In genomic region chr7:130853503-130854279, GRCh38 we compare ENCODE assay signal across 18 cellular contexts.
A peak's percentile ranks its signal among the peaks of the same experiment; 100 is the strongest.
DNase-seq lines count a peak whose midpoint lies in the region; ATAC-seq, FAIRE-seq and TF ChIP-seq lines count a peak whose summit lies in the region.
"Had no signal": no experiment of that assay in that cellular context is flagged by ENCODE, and none has a peak within 500 bp of the region (broad histone marks: within the 10 kb centered on the region; RNA-seq: fewer than 3 reads in every experiment).

No MANE protein-coding gene starts in this region.

- no peak for ATAC-seq in HG02571 (IDR thresholded peaks at IDR 0.05; ENCODE audit: unreplicated experiment)

- DNase-seq in activated naive CD8-positive, alpha-beta T cell treated with anti-CD3 and anti-CD28 coated beads for 36 hours: no peak
- peak; percentile 49 for DNase-seq in RCC 7860 (ENCODE audit: low spot score)
- peak; percentile 84 for DNase-seq in fibroblast of mammary gland (ENCODE audit: low read depth)
- DNase-seq in suprapubic skin (ENCODE audit: low spot score in 2 of 2): no peak
- no peak for DNase-seq in activated gamma-delta T cell (lab: John Stamatoyannopoulos, UW)
- DNase-seq in activated T-helper 2 cell treated with anti-CD3 and anti-CD28 coated beads, Interferon-gamma antibody, Interleukin-2, Interleukin-4, amounts not matched to agents 10 μg/mL and 5 μg/mL and 100 μg/mL, durations not matched to agents 14 hours and 24 hours and 36 hours (ENCODE audit: low spot score): no peak
- DNase-seq: 8988T; activated CD4-positive, alpha-beta T cell treated with anti-CD3 and anti-CD28 coated beads, Interleukin-2, amount 10 ng/mL, durations not matched to agents 24 days and 14 days; activated T-cell treated with anti-CD3 and anti-CD28 coated beads, Interleukin-2, amount 50 U/mL, for 72 hours; nucleus accumbens; stimulated activated CD4-positive, alpha-beta T cell treated with anti-CD3 and anti-CD28 coated beads, Interleukin-15, amount 100 ng/mL, for 24 hours; stimulated activated CD8-positive, alpha-beta memory T cell treated with anti-CD3 and anti-CD28 coated beads, Interleukin-4, amount 100 ng/mL, for 48 hours; T-helper 1 cell had no signal

- no peak for TF ChIP-seq EP300 in suprapubic skin (IDR thresholded peaks at IDR 0.05)

- TF ChIP-seq POLR2A in suprapubic skin (IDR thresholded peaks at IDR 0.05): no peak

- peaks cover 30% of the 10 kb centered on the region for H3K36me3 ChIP-seq in suprapubic skin

- H3K27ac ChIP-seq in suprapubic skin: peak overlapping the region; percentile 24

- H3K4me1 ChIP-seq in suprapubic skin: peaks cover 9% of the 10 kb centered on the region

- H3K27ac Mint-ChIP-seq in activated naive CD8-positive, alpha-beta T cell: peak overlapping the region; percentile 4
- H3K27ac Mint-ChIP-seq in activated naive CD8-positive, alpha-beta T cell treated with anti-CD3 and anti-CD28 coated beads for 36 hours: no peak overlapping the region
- no peak overlapping the region for H3K27ac Mint-ChIP-seq in activated T-helper 2 cell treated with anti-CD3 and anti-CD28 coated beads, Interferon-gamma antibody, Interleukin-2, Interleukin-4, amounts not matched to agents 10 μg/mL and 5 μg/mL and 100 μg/mL, durations not matched to agents 14 hours and 24 hours and 36 hours
- H3K27ac Mint-ChIP-seq: activated CD4-positive, alpha-beta T cell treated with anti-CD3 and anti-CD28 coated beads, Interleukin-2, amount 10 ng/mL, durations not matched to agents 24 days and 14 days; activated T-cell treated with anti-CD3 and anti-CD28 coated beads, Interleukin-2, amount 50 U/mL, for 72 hours; memory B cell; type B pancreatic cell had no signal

- no peaks in the 10 kb centered on the region for H3K27me3 ChIP-seq in suprapubic skin

- no peaks in the 10 kb centered on the region for H3K4me1 Mint-ChIP-seq in activated naive CD8-positive, alpha-beta T cell (ENCODE audit: low read depth)
- no peaks in the 10 kb centered on the region for H3K4me1 Mint-ChIP-seq in activated naive CD8-positive, alpha-beta T cell treated with anti-CD3 and anti-CD28 coated beads for 36 hours
- H3K4me1 Mint-ChIP-seq in activated T-helper 2 cell treated with anti-CD3 and anti-CD28 coated beads, Interferon-gamma antibody, Interleukin-2, Interleukin-4, amounts not matched to agents 10 μg/mL and 5 μg/mL and 100 μg/mL, durations not matched to agents 14 hours and 24 hours and 36 hours (ENCODE audit: low read depth): no peaks in the 10 kb centered on the region
- H3K4me1 Mint-ChIP-seq: activated CD4-positive, alpha-beta T cell treated with anti-CD3 and anti-CD28 coated beads, Interleukin-2, amount 10 ng/mL, durations not matched to agents 24 days and 14 days; memory B cell had no signal

- WGBS in suprapubic skin: 56% methylated on average over 7 of the region's 7 CpGs

- no peaks in the 10 kb centered on the region for H3K27me3 Mint-ChIP-seq in activated naive CD8-positive, alpha-beta T cell
- no peaks in the 10 kb centered on the region for H3K27me3 Mint-ChIP-seq in activated naive CD8-positive, alpha-beta T cell treated with anti-CD3 and anti-CD28 coated beads for 36 hours
- H3K27me3 Mint-ChIP-seq in activated T-helper 2 cell treated with anti-CD3 and anti-CD28 coated beads, Interferon-gamma antibody, Interleukin-2, Interleukin-4, amounts not matched to agents 10 μg/mL and 5 μg/mL and 100 μg/mL, durations not matched to agents 14 hours and 24 hours and 36 hours (ENCODE audit: low read depth): no peaks in the 10 kb centered on the region
- H3K27me3 Mint-ChIP-seq: activated CD4-positive, alpha-beta T cell treated with anti-CD3 and anti-CD28 coated beads, Interleukin-2, amount 10 ng/mL, durations not matched to agents 24 days and 14 days; memory B cell had no signal

- H3K4me3 Mint-ChIP-seq in activated naive CD8-positive, alpha-beta T cell: no peak overlapping the region
- no peak overlapping the region for H3K4me3 Mint-ChIP-seq in activated naive CD8-positive, alpha-beta T cell treated with anti-CD3 and anti-CD28 coated beads for 36 hours
- H3K4me3 Mint-ChIP-seq in activated T-helper 2 cell treated with anti-CD3 and anti-CD28 coated beads, Interferon-gamma antibody, Interleukin-2, Interleukin-4, amounts not matched to agents 10 μg/mL and 5 μg/mL and 100 μg/mL, durations not matched to agents 14 hours and 24 hours and 36 hours (ENCODE audit: low read depth): no peak overlapping the region
- H3K4me3 Mint-ChIP-seq: activated CD4-positive, alpha-beta T cell treated with anti-CD3 and anti-CD28 coated beads, Interleukin-2, amount 10 ng/mL, durations not matched to agents 24 days and 14 days; activated T-cell treated with anti-CD3 and anti-CD28 coated beads, Interleukin-2, amount 50 U/mL, for 72 hours; memory B cell; type B pancreatic cell had no signal

- peaks cover 19% of the 10 kb centered on the region for H3K9me3 ChIP-seq in suprapubic skin

- TF ChIP-seq CTCF in fibroblast of mammary gland (conservative IDR thresholded peaks at IDR 0.05; ENCODE audit: control insufficient read depth, insufficient read depth, low read depth, low read length) (peak; percentile 4), suprapubic skin (IDR thresholded peaks at IDR 0.05) (no peak)

- H3K4me3 ChIP-seq in fibroblast of mammary gland (ENCODE audit: control insufficient read depth, low read depth, low read length) (no peak overlapping the region), suprapubic skin (no peak overlapping the region)

- peak; percentile 43 for FAIRE-seq in RCC 7860 (lab: Jason Lieb, UNC)
- FAIRE-seq: endometrium had no signal

- H3K36me3 Mint-ChIP-seq in activated naive CD8-positive, alpha-beta T cell: peaks cover 51% of the 10 kb centered on the region
- peaks cover 53% of the 10 kb centered on the region for H3K36me3 Mint-ChIP-seq in activated naive CD8-positive, alpha-beta T cell treated with anti-CD3 and anti-CD28 coated beads for 36 hours
- peaks cover 56% of the 10 kb centered on the region for H3K36me3 Mint-ChIP-seq in activated T-helper 2 cell treated with anti-CD3 and anti-CD28 coated beads, Interferon-gamma antibody, Interleukin-2, Interleukin-4, amounts not matched to agents 10 μg/mL and 5 μg/mL and 100 μg/mL, durations not matched to agents 14 hours and 24 hours and 36 hours (ENCODE audit: low read depth)
- H3K36me3 Mint-ChIP-seq: type B pancreatic cell had no signal

- intact Hi-C loops in activated T-helper 2 cell treated with anti-CD3 and anti-CD28 coated beads, Interferon-gamma antibody, Interleukin-2, Interleukin-4, amounts not matched to agents 10 μg/mL and 5 μg/mL and 100 μg/mL, durations not matched to agents 14 hours and 24 hours and 36 hours (cut with micrococcal nuclease): no loop called here

- H3K9me3 Mint-ChIP-seq in activated naive CD8-positive, alpha-beta T cell (ENCODE audit: low read depth): peaks cover 19% of the 10 kb centered on the region
- H3K9me3 Mint-ChIP-seq in activated naive CD8-positive, alpha-beta T cell treated with anti-CD3 and anti-CD28 coated beads for 36 hours: peaks cover 24% of the 10 kb centered on the region
- H3K9me3 Mint-ChIP-seq in activated T-helper 2 cell treated with anti-CD3 and anti-CD28 coated beads, Interferon-gamma antibody, Interleukin-2, Interleukin-4, amounts not matched to agents 10 μg/mL and 5 μg/mL and 100 μg/mL, durations not matched to agents 14 hours and 24 hours and 36 hours: peaks cover 26% of the 10 kb centered on the region

Comparison
In these comparisons a context has a peak if more than half of its experiments do, and no peak if none do; other contexts are left out.
1. DNase-seq: peak in RCC 7860 (single experiment) and fibroblast of mammary gland (single experiment); none in activated naive CD8-positive, alpha-beta T cell treated with anti-CD3 and anti-CD28 coated beads for 36 hours (single experiment), suprapubic skin (0 of 2), activated gamma-delta T cell (single experiment) and activated T-helper 2 cell treated with anti-CD3 and anti-CD28 coated beads, Interferon-gamma antibody, Interleukin-2, Interleukin-4, amounts not matched to agents 10 μg/mL and 5 μg/mL and 100 μg/mL, durations not matched to agents 14 hours and 24 hours and 36 hours (single experiment).